In genomic region chr3:53167418-53168174, GRCh38 we compare ENCODE assay signal across 11 cellular contexts. TPM values are rescaled to one million over a fixed set of nuclear protein-coding genes. Genes with fewer than 3 reads are reported as not detected.
A peak's percentile ranks its signal among the peaks of the same experiment; 100 is the strongest.
DNase-seq lines count a peak whose midpoint lies in the region; ATAC-seq and TF ChIP-seq lines count a peak whose summit lies in the region.
"Had no signal": no experiment of that assay in that cellular context is flagged by ENCODE, and none has a peak within 500 bp of the region (broad histone marks: within the 10 kb centered on the region; RNA-seq: fewer than 3 reads in every experiment).

No MANE protein-coding gene starts in this region.

- peak overlapping the region; percentile 93 to 100 (median 99) for H3K4me2 ChIP-seq in BLaER1 treated with 17β-estradiol and CSF1 and Interleukin-3, amounts not matched to agents 10 nM and 100 nM

- peak overlapping the region; percentile 75 to 99 (median 89) for H3K9ac ChIP-seq in BLaER1 treated with 17β-estradiol and CSF1 and Interleukin-3, amounts not matched to agents 10 nM and 100 nM

- no peak for TF ChIP-seq POLR2A in adrenal gland (IDR thresholded peaks at IDR 0.05)
- no peak for TF ChIP-seq POLR2A in ovary (IDR thresholded peaks at IDR 0.05)

- no peaks in the 10 kb centered on the region for H3K9me3 Mint-ChIP-seq in naive B cell

- H3K36me3 ChIP-seq in BLaER1 treated with 17β-estradiol and CSF1 and Interleukin-3, amounts not matched to agents 10 nM and 100 nM: peaks cover 18 to 85% (median 64%) of the 10 kb centered on the region in 11 experiments; a peak in 21 of 22 replicates
- peaks cover 0 to 16% of the 10 kb centered on the region in 2 experiments; a peak in 2 of 3 replicates for H3K36me3 ChIP-seq in HEK293 (ENCODE audit: control insufficient read depth in 2 of 2, insufficient read depth in 1 of 2, low read length in 2 of 2)
- no peaks in the 10 kb centered on the region for H3K36me3 ChIP-seq in adrenal gland (replicated peaks in 1 of 2)
- no peaks in the 10 kb centered on the region for H3K36me3 ChIP-seq in ovary

- peak overlapping the region; percentile 79 to 100 (median 98) for H3K27ac ChIP-seq in BLaER1 treated with 17β-estradiol and CSF1 and Interleukin-3, amounts not matched to agents 10 nM and 100 nM
- H3K27ac ChIP-seq in HEK293 (ENCODE audit: extremely low read depth, low read depth, low read length) (no peak overlapping the region), adrenal gland (peak overlapping the region in 4 of 5 donors; percentile 24 to 90 (median 63)), ovary (no peak overlapping the region)

- TF ChIP-seq CTCF in HEK293 (tag by site-specific recombination; IDR thresholded peaks at IDR 0.05) (no peak), adrenal gland (IDR thresholded peaks at IDR 0.05) (no peak), ovary (IDR thresholded peaks at IDR 0.05) (no peak)

- no peaks in the 10 kb centered on the region for H3K27me3 Mint-ChIP-seq in naive B cell

- no peak for DNase-seq in adrenal gland
- no peak for DNase-seq in naive B cell
- no peak for DNase-seq in ovary
- DNase-seq in SIG-M5 treated with dmso at 0.1 percent for 504 hours (lab: John Stamatoyannopoulos, UW; ENCODE audit: unreplicated experiment): no peak
- DNase-seq in mucosa of gallbladder (ENCODE audit: low spot score): no peak
- DNase-seq: activated CD8-positive, alpha-beta memory T cell treated with anti-CD3 and anti-CD28 coated beads, Interleukin-2, amount 50 U/mL, for 48 hours; NCI-H2227 treated with DMSO at 0.1 percent for 48 hours had no signal

- intact Hi-C loops in adrenal gland (cut with DNase I) (loop anchor here in 1 of 2 donors (5.0 kb wide), 1 partner anchor 35 kb away; the partner anchor contains the start of gene RFT1), ovary (cut with DNase I) (loop anchor here in 1 of 4 donors (5.0 kb wide), 1 partner anchor 85 kb away; no protein-coding TSS in a partner anchor)

- H3K9me3 ChIP-seq in BLaER1 treated with 17β-estradiol and CSF1 and Interleukin-3, amounts not matched to agents 10 nM and 100 nM (replicated peaks in 1 of 11): no peaks in the 10 kb centered on the region
- H3K9me3 ChIP-seq in HEK293 (ENCODE audit: control insufficient read depth, insufficient read depth, low read depth, low read length): no peaks in the 10 kb centered on the region
- no peaks in the 10 kb centered on the region for H3K9me3 ChIP-seq in adrenal gland (replicated peaks in 1 of 3)
- H3K9me3 ChIP-seq in ovary: no peaks in the 10 kb centered on the region
- H3K9me3 ChIP-seq: left lung had no signal

- POLR2A ChIA-PET in HEK293 (lab: Yijun Ruan, JAX): no interaction called here

- H3K27ac Mint-ChIP-seq in naive B cell: peak overlapping the region in 4 of 6 donors; percentile 15 to 54 (median 48)

- no peaks in the 10 kb centered on the region for H3K27me3 ChIP-seq in BLaER1 treated with 17β-estradiol and CSF1 and Interleukin-3, amounts not matched to agents 10 nM and 100 nM
- H3K27me3 ChIP-seq in adrenal gland: no peaks in the 10 kb centered on the region
- no peaks in the 10 kb centered on the region for H3K27me3 ChIP-seq in ovary
- H3K27me3 ChIP-seq: left lung had no signal

- H3K4me3 ChIP-seq in BLaER1 treated with 17β-estradiol and CSF1 and Interleukin-3, amounts not matched to agents 10 nM and 100 nM: peak overlapping the region in 8 of 10 experiments; percentile 14 to 100 (median 94); a peak in 15 of 20 replicates
- H3K4me3 ChIP-seq in HEK293 (ENCODE audit: low read depth, low read length) (no peak overlapping the region), adrenal gland (peak overlapping the region in 1 of 4 donors; percentile 29), ovary (no peak overlapping the region)

- TF ChIP-seq EP300 in ovary (IDR thresholded peaks at IDR 0.05): no peak

- peaks cover 35 to 99% (median 52%) of the 10 kb centered on the region in 11 experiments for H4K20me1 ChIP-seq in BLaER1 treated with 17β-estradiol and CSF1 and Interleukin-3, amounts not matched to agents 10 nM and 100 nM

- WGBS in adrenal gland, 4 donors: 33 to 47% (median 44%) methylated on average over 7 of the region's 7 CpGs
- 72 to 83% (median 81%) methylated on average over 7 of the region's 7 CpGs for WGBS in ovary, 3 donors

- CTCF ChIA-PET in HEK293 (lab: Yijun Ruan, JAX): interaction anchor here (0.7 to 0.9 kb wide), 3 partner anchors 29 to 966 kb away, joined by 3 to 4 read pairs (median 3); no protein-coding TSS in a partner anchor

- peaks cover 93 to 100% (median 99%) of the 10 kb centered on the region in 10 experiments for H3K4me1 ChIP-seq in BLaER1 treated with 17β-estradiol and CSF1 and Interleukin-3, amounts not matched to agents 10 nM and 100 nM
- no peaks in the 10 kb centered on the region for H3K4me1 ChIP-seq in HEK293 (ENCODE audit: control insufficient read depth, insufficient read depth, low read length)
- H3K4me1 ChIP-seq in adrenal gland (replicated peaks in 1 of 2): peaks cover 50 to 82% of the 10 kb centered on the region in 2 donors
- peaks cover 5% of the 10 kb centered on the region for H3K4me1 ChIP-seq in ovary (ENCODE audit: insufficient read depth)

- no peak for ATAC-seq in naive B cell (ENCODE audit: low read depth in 2 of 2)
- ATAC-seq in GM19463 (IDR thresholded peaks at IDR 0.05; ENCODE audit: unreplicated experiment): no peak

- H3K4me3 Mint-ChIP-seq in naive B cell: peak overlapping the region in 6 of 8 donors; percentile 3 to 61 (median 12)

- no peaks in the 10 kb centered on the region for H3K36me3 Mint-ChIP-seq in naive B cell

- peaks cover 73 to 99% (median 84%) of the 10 kb centered on the region in 3 donors for H3K4me1 Mint-ChIP-seq in naive B cell

TF ChIP-seq in HEK293, 187 proteins besides CTCF, POLR2A, EP300 and RAD21:
- peak; percentile 63 for TF ChIP-seq EGR2 (tag by site-specific recombination; IDR thresholded peaks at IDR 0.05; ENCODE audit: low read depth)
- no peak for TF ChIP-seq ZNF596 (tag by site-specific recombination; IDR thresholded peaks at IDR 0.05)
- TF ChIP-seq ZFHX2 (tag by site-specific recombination; conservative IDR thresholded peaks at IDR 0.05): peak; percentile 48; the same call in 1 of the 2 replicates

RNA-seq across cellular contexts. Expression of gene PRKCD, which starts 6.6 kb away (rescaled TPM):
- total RNA-seq in adrenal gland (100 to 1,000 TPM in 1 of 8 donors, 10 to 100 TPM in 7; 25.8 to 156 (median 53.7) TPM), ovary (10 to 100 TPM in 6 of 7 donors, 1 to 10 TPM in 1; 6.6 to 19.7 (median 15.2) TPM), mucosa of gallbladder (103 TPM)
- polyA plus RNA-seq in adrenal gland (10 to 100 TPM; 34.7 to 78.7 (median 38.2) TPM), naive B cell (ENCODE audit: low read depth in 6 of 6) (10 to 100 TPM; 22.2 to 53.0 (median 31.6) TPM), ovary (10 to 100 TPM in 1 of 2 donors, 1 to 10 TPM in 1; 9.6 to 22.2 TPM)

RNA-seq across cellular contexts. Expression of gene RFT1, which starts 37.4 kb away (rescaled TPM):
- total RNA-seq in adrenal gland (10 to 100 TPM; 12.9 to 34.5 (median 22.9) TPM), ovary (10 to 100 TPM in 6 of 7 donors, 1 to 10 TPM in 1; 8.9 to 23.6 (median 17.8) TPM), mucosa of gallbladder (21.3 TPM)
- polyA plus RNA-seq in adrenal gland (10 to 100 TPM in 2 of 3 donors, 1 to 10 TPM in 1; 6.7 to 24.1 (median 13.0) TPM), naive B cell (ENCODE audit: low read depth in 6 of 6) (10 to 100 TPM; 16.9 to 26.7 (median 22.5) TPM), ovary (10 to 100 TPM in 1 of 2 donors, 1 to 10 TPM in 1; 8.3 to 20.8 TPM)

Comparison
In these comparisons a context has a peak if more than half of its experiments do, and no peak if none do; other contexts are left out.
1. H3K27ac ChIP-seq: peak in BLaER1 treated with 17β-estradiol and CSF1 and Interleukin-3, amounts not matched to agents 10 nM and 100 nM (11 of 11) and adrenal gland (4 of 5); none in HEK293 (single experiment) and ovary (0 of 2).
2. H3K4me3 ChIP-seq: peak in BLaER1 treated with 17β-estradiol and CSF1 and Interleukin-3, amounts not matched to agents 10 nM and 100 nM (8 of 10); none in HEK293 (single experiment) and ovary (single experiment).